ENCODE assay signal across 16 cellular contexts in the genomic region with DNA sequence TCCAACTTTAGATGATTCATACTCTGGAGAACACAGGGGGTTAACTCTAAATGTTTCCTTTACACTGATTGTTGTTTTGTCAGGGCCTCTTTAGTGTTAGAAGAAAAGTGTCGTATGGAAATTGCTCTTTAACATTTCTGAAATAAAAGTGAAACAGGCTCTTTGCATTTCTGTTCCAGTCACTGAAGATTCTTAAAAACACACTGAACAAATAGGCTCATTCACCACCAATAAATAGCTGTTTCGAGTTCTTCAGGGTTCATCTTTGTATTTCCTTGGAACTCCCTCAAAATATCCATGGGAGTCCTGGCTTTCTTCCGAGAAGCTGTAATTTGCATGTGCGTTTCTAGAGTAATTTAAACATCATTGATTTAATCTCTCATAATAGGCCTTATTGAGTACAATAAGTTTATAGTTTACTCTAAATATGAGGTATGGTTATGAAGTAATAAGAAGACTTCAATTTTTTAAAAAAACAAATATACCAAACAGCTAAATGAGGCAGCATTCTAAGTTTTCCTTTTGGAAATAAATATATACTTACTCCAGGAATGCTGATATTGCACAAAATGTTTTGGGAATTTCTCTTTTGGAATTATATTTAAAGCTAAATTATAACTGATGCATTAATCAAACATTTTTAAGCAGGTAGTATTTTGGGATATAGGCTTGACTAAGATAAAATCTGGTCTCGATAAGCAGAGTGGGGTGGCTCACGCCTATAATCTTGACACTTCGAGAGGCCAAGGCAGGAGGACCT.
"Had no signal": no experiment of that assay in that cellular context is flagged by ENCODE, and none has a peak within 500 bp of the region (broad histone marks: within the 10 kb centered on the region; RNA-seq: fewer than 3 reads in every experiment).

No MANE protein-coding gene starts in this region.

- H3K27me3 ChIP-seq: body of pancreas, esophagus muscularis mucosa, heart right ventricle, left lung, thyroid gland, uterus had no signal

- DNase-seq: activated CD4-positive, alpha-beta memory T cell treated with anti-CD3 and anti-CD28 coated beads, Interleukin-2, amount 10 ng/mL, durations not matched to agents 7 days and 5 days; activated CD8-positive, alpha-beta memory T cell treated with anti-CD3 and anti-CD28 coated beads, Interleukin-2, amount 50 U/mL, for 4 hours; activated T-cell treated with anti-CD3 and anti-CD28 coated beads, Interleukin-2, amount 50 U/mL, for 72 hours; body of pancreas; foreskin fibroblast; heart right ventricle; left lung; nephron progenitor cell; pancreas; retina; T-cell; T1000; uterus had no signal

- H3K4me1 ChIP-seq: body of pancreas, esophagus muscularis mucosa, heart right ventricle, left lung, pancreas, thyroid gland, uterus had no signal

- H3K36me3 ChIP-seq: esophagus muscularis mucosa, heart right ventricle, left lung, pancreas, thyroid gland, uterus had no signal

- H3K27ac ChIP-seq: body of pancreas, esophagus muscularis mucosa, heart right ventricle, left lung, pancreas, uterus, VCaP had no signal

- H3K9me3 ChIP-seq: body of pancreas, esophagus muscularis mucosa, heart right ventricle, left lung, pancreas, thyroid gland, uterus had no signal

- H3K4me3 ChIP-seq: body of pancreas, esophagus muscularis mucosa, heart right ventricle, left lung, pancreas, thyroid gland, uterus had no signal

- ATAC-seq: activated T-cell treated with anti-CD3 and anti-CD28 coated beads, Interleukin-2, amount 50 U/mL, for 72 hours; body of pancreas; heart right ventricle; left lung; pancreas; T-cell had no signal
